ENCODE assay signal across 26 cellular contexts in the genomic region with DNA sequence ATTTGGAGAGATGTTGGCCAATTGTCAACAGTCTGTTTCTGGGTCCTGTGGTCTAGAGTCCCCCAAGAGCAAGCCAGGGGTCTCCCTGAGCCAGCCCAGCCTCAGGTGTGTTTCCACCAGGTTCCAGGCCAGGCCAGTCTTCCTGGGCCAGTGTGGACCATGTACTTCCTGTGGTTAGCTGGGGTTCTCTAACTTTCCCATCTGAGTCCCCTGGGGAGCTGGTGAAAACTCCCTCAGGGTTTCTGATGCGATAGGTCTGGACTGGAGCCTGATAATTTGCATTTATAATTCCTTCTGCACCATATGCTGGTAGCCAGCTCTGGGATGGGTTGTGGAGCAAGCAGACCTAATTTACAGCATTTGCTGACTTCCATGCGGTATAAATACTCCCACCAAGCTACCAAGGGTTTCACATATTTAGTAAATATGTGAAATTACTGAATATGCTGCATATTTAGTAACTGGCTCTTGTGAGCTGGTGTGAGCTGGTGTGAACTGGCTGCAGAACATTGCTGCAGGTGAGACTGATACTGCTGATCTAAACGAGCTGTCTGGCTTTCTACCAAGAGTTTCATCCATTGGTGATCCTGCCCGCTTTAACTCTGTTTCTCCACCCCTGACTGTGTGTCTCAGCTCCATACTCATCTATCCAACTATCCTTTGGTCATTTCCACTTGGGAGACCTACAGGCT.
DNase-seq lines count a peak whose midpoint lies in the region; ATAC-seq and TF ChIP-seq lines count a peak whose summit lies in the region.
"Had no signal": no experiment of that assay in that cellular context is flagged by ENCODE, and none has a peak within 500 bp of the region (broad histone marks: within the 10 kb centered on the region; RNA-seq: fewer than 3 reads in every experiment).

No MANE protein-coding gene starts in this region.

- DNase-seq in DMS 273 treated with DMSO at 0.1 percent for 48 hours (lab: John Stamatoyannopoulos, UW) (peak; percentile 68), Karpas-422 (peak; percentile 79), renal cortical epithelial cell (ENCODE audit: low read depth) (peak; percentile 23), H7 (no peak), upper lobe of right lung (no peak)
- no peak for DNase-seq in stimulated activated CD8-positive, alpha-beta memory T cell treated with anti-CD3 and anti-CD28 coated beads, Interleukin-4, amount 100 ng/mL, for 48 hours
- DNase-seq: activated CD4-positive, alpha-beta memory T cell treated with anti-CD3 and anti-CD28 coated beads, Interleukin-2, amount 10 ng/mL, durations not matched to agents 7 days and 5 days; activated CD4-positive, alpha-beta T cell treated with anti-CD3 and anti-CD28 coated beads for 1 hour; activated CD8-positive, alpha-beta memory T cell treated with anti-CD3 and anti-CD28 coated beads, Interleukin-2, amount 50 U/mL, for 48 hours; activated naive CD4-positive, alpha-beta T cell treated with anti-CD3 and anti-CD28 coated beads, Interleukin-2, amount 50 U/mL, for 16 hours; amniotic stem cell; effector CD4-positive, alpha-beta T cell; left ventricle myocardium superior; midbrain; natural killer cell; NCI-H1105 treated with DMSO at 0.1 percent for 48 hours; NCI-H2081 treated with DMSO at 0.1 percent for 48 hours; occipital lobe; Peyer's patch; SJCRH30; T-helper 1 cell; transverse colon had no signal

- TF ChIP-seq CTCF in OCI-LY3 (IDR thresholded peaks at IDR 0.05; ENCODE audit: low read depth, low read length) (no peak), upper lobe of right lung (IDR thresholded peaks at IDR 0.05) (no peak)

- H3K79me2 ChIP-seq in Karpas-422 (ENCODE audit: low read length), result no peaks in the 10 kb centered on the region
- no peaks in the 10 kb centered on the region for H3K79me2 ChIP-seq in OCI-LY3 (ENCODE audit: low read length)

- no peaks in the 10 kb centered on the region for H3K9me2 ChIP-seq in Karpas-422 (replicated peaks; ENCODE audit: insufficient read depth, low read length)

- peak overlapping the region; percentile 98 for H3K27ac ChIP-seq in Karpas-422 (ENCODE audit: low read length)
- H3K27ac ChIP-seq in OCI-LY3 (ENCODE audit: low read length), result no peak overlapping the region
- H3K27ac ChIP-seq in upper lobe of right lung, result no peak overlapping the region
- H3K27ac ChIP-seq: epithelial cell of prostate, Peyer's patch, SJCRH30, skin epidermis, transverse colon had no signal

- intact Hi-C loops in upper lobe of right lung (cut with DNase I), result no loop called here

- H3K4me1 ChIP-seq in Karpas-422 (ENCODE audit: low read length) (peaks cover 77% of the 10 kb centered on the region), OCI-LY3 (ENCODE audit: low read length) (peaks cover 24% of the 10 kb centered on the region), upper lobe of right lung (peaks cover 8% of the 10 kb centered on the region)
- H3K4me1 ChIP-seq: Peyer's patch had no signal

- H3K4me3 ChIP-seq in Karpas-422 (ENCODE audit: low read length) (peak overlapping the region; percentile 9; the same call in 1 of the 2 replicates), OCI-LY3 (ENCODE audit: low read length) (no peak overlapping the region), H7 (ENCODE audit: insufficient read depth, low read depth, low read length) (no peak overlapping the region), upper lobe of right lung (no peak overlapping the region)
- H3K4me3 ChIP-seq: Peyer's patch, SJCRH30, skin epidermis, transverse colon had no signal

- H3K9me3 ChIP-seq in Karpas-422 (ENCODE audit: low read length) (no peaks in the 10 kb centered on the region), OCI-LY3 (ENCODE audit: insufficient read depth, low read length) (no peaks in the 10 kb centered on the region), upper lobe of right lung (no peaks in the 10 kb centered on the region)
- H3K9me3 ChIP-seq: Peyer's patch, SJCRH30, transverse colon had no signal

- no peak for ATAC-seq in upper lobe of right lung
- ATAC-seq: HepG2, left ventricle myocardium superior, natural killer cell had no signal

- H3K27me3 ChIP-seq in Karpas-422 (ENCODE audit: low read length) (no peaks in the 10 kb centered on the region), OCI-LY3 (ENCODE audit: low read depth, low read length) (no peaks in the 10 kb centered on the region), H7 (ENCODE audit: control insufficient read depth, insufficient read depth, low read length) (no peaks in the 10 kb centered on the region), upper lobe of right lung (no peaks in the 10 kb centered on the region)
- H3K27me3 ChIP-seq: Peyer's patch, SJCRH30, transverse colon had no signal

- H4K20me1 ChIP-seq in Karpas-422 (ENCODE audit: insufficient read depth, low read depth, low read length), result no peaks in the 10 kb centered on the region
- H4K20me1 ChIP-seq in OCI-LY3 (ENCODE audit: insufficient read depth, low read length), result no peaks in the 10 kb centered on the region

- no peak overlapping the region for H2AFZ ChIP-seq in Karpas-422 (ENCODE audit: low read length)
- no peak overlapping the region for H2AFZ ChIP-seq in OCI-LY3 (ENCODE audit: low read depth, low read length)

- H3K36me3 ChIP-seq in Karpas-422 (ENCODE audit: insufficient read depth, low read length) (no peaks in the 10 kb centered on the region), OCI-LY3 (replicated peaks; ENCODE audit: low read depth, low read length) (no peaks in the 10 kb centered on the region), H7 (replicated peaks; ENCODE audit: control insufficient read depth, insufficient read depth, low read length) (no peaks in the 10 kb centered on the region), upper lobe of right lung (no peaks in the 10 kb centered on the region)
- H3K36me3 ChIP-seq: Peyer's patch, SJCRH30, transverse colon had no signal

- H3K4me2 ChIP-seq in Karpas-422 (ENCODE audit: low read depth, low read length, poor library complexity, severe bottlenecking) (peak overlapping the region; percentile 64), OCI-LY3 (ENCODE audit: low read length) (peak overlapping the region; percentile 15; the same call in 1 of the 2 replicates)

- H3K9ac ChIP-seq in Karpas-422 (ENCODE audit: low read length), result peak overlapping the region; percentile 36
- H3K9ac ChIP-seq in OCI-LY3 (ENCODE audit: low read length), result no peak overlapping the region

Comparison
In these comparisons a context has a peak if more than half of its experiments do, and no peak if none do; other contexts are left out.
1. DNase-seq: peak in DMS 273 treated with DMSO at 0.1 percent for 48 hours (single experiment), Karpas-422 (single experiment) and renal cortical epithelial cell (single experiment); none in H7 (single experiment), upper lobe of right lung (single experiment) and stimulated activated CD8-positive, alpha-beta memory T cell treated with anti-CD3 and anti-CD28 coated beads, Interleukin-4, amount 100 ng/mL, for 48 hours (single experiment).